27 cellular contexts compared by ENCODE assay signal in the genomic region with DNA sequence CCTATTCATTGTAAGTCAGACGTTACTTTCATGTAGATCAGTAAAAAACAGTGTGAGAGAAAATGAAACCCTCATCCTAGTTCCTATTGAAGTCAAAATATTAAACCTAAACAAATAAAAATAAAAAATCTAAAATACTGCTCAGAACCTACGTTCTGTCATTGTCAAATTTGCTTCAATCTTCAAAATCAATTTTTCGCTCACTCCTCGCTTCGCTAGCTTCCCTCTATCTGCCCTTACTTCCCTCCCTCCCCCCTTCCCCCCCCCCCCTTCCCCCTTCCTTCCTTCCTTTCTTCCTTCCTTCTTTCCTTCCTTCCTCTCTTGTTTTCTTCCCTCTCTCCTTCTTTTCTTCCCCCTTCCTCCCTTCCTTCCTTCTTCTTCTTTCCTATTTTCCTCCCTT.
"Had no signal": no experiment of that assay in that cellular context is flagged by ENCODE, and none has a peak within 500 bp of the region (broad histone marks: within the 10 kb centered on the region; RNA-seq: fewer than 3 reads in every experiment).

No MANE protein-coding gene starts in this region.

- H3K27me3 ChIP-seq: stomach, suprapubic skin, testis, thyroid gland, tibial artery, tibial nerve, transverse colon, upper lobe of left lung, upper lobe of right lung, uterus, vagina had no signal

- ATAC-seq: stimulated activated effector memory CD8-positive, alpha-beta T cell treated with anti-CD3 and anti-CD28 coated beads, Interleukin-12 subunit alpha, Interleukin-12 subunit beta, amount 100 ng/mL, for 72 hours; stimulated activated memory B cell treated with anti-CD40 and anti-IgM and Interleukin-4, amounts not matched to agents 10 μg/mL and 1 μg/mL and 100 μg/mL, for 72 hours; stimulated activated naive B cell treated with anti-CD40 and anti-IgM and Interleukin-4, amounts not matched to agents 10 μg/mL and 1 μg/mL and 100 μg/mL, for 72 hours; stimulated activated naive CD8-positive, alpha-beta T cell treated with anti-CD3 and anti-CD28 coated beads, Interleukin-15, amount 100 ng/mL, for 72 hours; stimulated activated naive CD8-positive, alpha-beta T cell treated with anti-CD3 and anti-CD28 coated beads, Interleukin-15, Interleukin-2, amounts not matched to agents 100 U/mL and 50 U/mL, for 24 hours; upper lobe of right lung had no signal

- H3K4me3 ChIP-seq: stomach, suprapubic skin, testis, thoracic aorta, thyroid gland, tibial artery, tibial nerve, transverse colon, upper lobe of left lung, upper lobe of right lung, uterus, vagina had no signal

- DNase-seq: stimulated activated CD4-positive, alpha-beta T cell treated with anti-CD3 and anti-CD28 coated beads, Interleukin-2, amount 100 ng/mL, for 48 hours; stimulated activated CD4-positive, alpha-beta T cell treated with anti-CD3 and anti-CD28 coated beads, Interleukin-4, amount 100 ng/mL, for 1 hour; stimulated activated CD4-positive, alpha-beta T cell treated with anti-CD3 and anti-CD28 coated beads, Interleukin-4, amount 100 ng/mL, for 24 hours; stimulated activated CD4-positive, alpha-beta T cell treated with anti-CD3 and anti-CD28 coated beads, Interleukin-4, amount 100 ng/mL, for 4 hours; stimulated activated CD8-positive, alpha-beta memory T cell treated with anti-CD3 and anti-CD28 coated beads, Interleukin-4, amount 100 ng/mL, for 48 hours; stimulated activated naive B cell treated with anti-CD40 and anti-IgM and Interleukin-4, amounts not matched to agents 10 μg/mL and 1 μg/mL and 100 μg/mL, for 72 hours; stimulated activated naive CD4-positive, alpha-beta T cell; stimulated activated naive CD4-positive, alpha-beta T cell treated with Interleukin-2 at 50 U/mL for 16 hours; stimulated activated naive CD8-positive, alpha-beta T cell treated with anti-CD3 and anti-CD28 coated beads, Interleukin-15, amount 100 ng/mL, for 72 hours; stimulated activated naive CD8-positive, alpha-beta T cell treated with anti-CD3 and anti-CD28 coated beads, Interleukin-15, Interleukin-2, amounts not matched to agents 100 U/mL and 50 U/mL, for 24 hours; stomach; substantia nigra; testis; thyroid gland; tibial artery; transverse colon; trophoblast cell; upper lobe of left lung; upper lobe of right lung; uterus had no signal

- H3K9me3 ChIP-seq: suprapubic skin, testis, thoracic aorta, thyroid gland, tibial artery, transverse colon, upper lobe of left lung, upper lobe of right lung, uterus, vagina had no signal

- H3K4me1 ChIP-seq: stomach, suprapubic skin, testis, thyroid gland, tibial nerve, transverse colon, upper lobe of left lung, upper lobe of right lung, uterus, vagina had no signal

- H3K27ac ChIP-seq: stomach, suprapubic skin, testis, thoracic aorta, thyroid gland, tibial nerve, transverse colon, upper lobe of left lung, upper lobe of right lung, uterus, vagina had no signal

- FAIRE-seq: urothelium cell line had no signal

- H3K36me3 ChIP-seq: stomach, suprapubic skin, thoracic aorta, thyroid gland, tibial artery, tibial nerve, transverse colon, upper lobe of left lung, upper lobe of right lung, uterus, vagina had no signal
